12 cellular contexts compared by ENCODE assay signal in the genomic region with DNA sequence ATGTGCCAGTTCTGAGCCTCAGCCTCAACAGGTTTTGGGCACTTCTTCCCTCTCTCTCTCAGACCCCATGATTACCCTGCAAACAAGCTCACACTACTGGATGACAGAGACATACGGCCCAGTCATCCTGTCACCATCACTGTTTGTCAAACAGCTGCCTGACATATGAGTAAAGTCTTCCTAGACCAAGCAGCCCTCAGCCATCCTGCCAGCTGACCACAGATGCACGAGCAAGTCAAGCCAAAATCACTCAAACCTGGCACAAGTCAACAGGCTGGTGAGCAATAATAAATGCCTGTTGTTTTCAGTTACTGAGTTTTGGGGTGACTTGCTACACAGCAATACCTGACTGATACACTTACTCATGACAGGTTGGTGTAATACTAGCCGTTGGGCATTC.
A peak's percentile ranks its signal among the peaks of the same experiment; 100 is the strongest.
DNase-seq lines count a peak whose midpoint lies in the region; ATAC-seq lines count a peak whose summit lies in the region.
"Had no signal": no experiment of that assay in that cellular context is flagged by ENCODE, and none has a peak within 500 bp of the region (broad histone marks: within the 10 kb centered on the region; RNA-seq: fewer than 3 reads in every experiment).

No MANE protein-coding gene starts in this region.

- no peak overlapping the region for H3K27ac Mint-ChIP-seq in activated CD8-positive, alpha-beta memory T cell treated with anti-CD3 and anti-CD28 coated beads, Interleukin-2, amount 10 ng/mL, durations not matched to agents 7 days and 5 days
- no peak overlapping the region for H3K27ac Mint-ChIP-seq in activated naive CD8-positive, alpha-beta T cell treated with anti-CD3 and anti-CD28 coated beads for 36 hours
- H3K27ac Mint-ChIP-seq: activated B cell treated with CpG ODN at 0.5 μM for 24 hours had no signal

- CTCF ChIA-PET in activated CD8-positive, alpha-beta memory T cell treated with anti-CD3 and anti-CD28 coated beads, Interleukin-2, amount 10 ng/mL, durations not matched to agents 7 days and 5 days (lab: Charles Lee): no interaction called here

- peaks cover 4% of the 10 kb centered on the region for H3K27me3 Mint-ChIP-seq in activated CD8-positive, alpha-beta memory T cell treated with anti-CD3 and anti-CD28 coated beads, Interleukin-2, amount 10 ng/mL, durations not matched to agents 7 days and 5 days
- no peaks in the 10 kb centered on the region for H3K27me3 Mint-ChIP-seq in activated naive CD8-positive, alpha-beta T cell treated with anti-CD3 and anti-CD28 coated beads for 36 hours
- H3K27me3 Mint-ChIP-seq: activated B cell treated with CpG ODN at 0.5 μM for 24 hours had no signal

- peaks cover 2% of the 10 kb centered on the region for H3K9me3 Mint-ChIP-seq in activated CD8-positive, alpha-beta memory T cell treated with anti-CD3 and anti-CD28 coated beads, Interleukin-2, amount 10 ng/mL, durations not matched to agents 7 days and 5 days (ENCODE audit: low read depth)
- H3K9me3 Mint-ChIP-seq in activated naive CD8-positive, alpha-beta T cell treated with anti-CD3 and anti-CD28 coated beads for 36 hours: no peaks in the 10 kb centered on the region
- H3K9me3 Mint-ChIP-seq: activated B cell treated with CpG ODN at 0.5 μM for 24 hours had no signal

- no peak overlapping the region for H3K4me3 Mint-ChIP-seq in activated CD8-positive, alpha-beta memory T cell treated with anti-CD3 and anti-CD28 coated beads, Interleukin-2, amount 10 ng/mL, durations not matched to agents 7 days and 5 days
- no peak overlapping the region for H3K4me3 Mint-ChIP-seq in activated naive CD8-positive, alpha-beta T cell treated with anti-CD3 and anti-CD28 coated beads for 36 hours
- H3K4me3 Mint-ChIP-seq: activated B cell treated with CpG ODN at 0.5 μM for 24 hours had no signal

- H3K4me1 Mint-ChIP-seq in activated CD8-positive, alpha-beta memory T cell treated with anti-CD3 and anti-CD28 coated beads, Interleukin-2, amount 10 ng/mL, durations not matched to agents 7 days and 5 days: peaks cover 19% of the 10 kb centered on the region
- peaks cover 26% of the 10 kb centered on the region for H3K4me1 Mint-ChIP-seq in activated naive CD8-positive, alpha-beta T cell treated with anti-CD3 and anti-CD28 coated beads for 36 hours
- H3K4me1 Mint-ChIP-seq: activated B cell treated with CpG ODN at 0.5 μM for 24 hours had no signal

- H3K36me3 Mint-ChIP-seq in activated CD8-positive, alpha-beta memory T cell treated with anti-CD3 and anti-CD28 coated beads, Interleukin-2, amount 10 ng/mL, durations not matched to agents 7 days and 5 days: no peaks in the 10 kb centered on the region
- H3K36me3 Mint-ChIP-seq in activated naive CD8-positive, alpha-beta T cell treated with anti-CD3 and anti-CD28 coated beads for 36 hours: peaks cover 1% of the 10 kb centered on the region

- peak; percentile 75 for ATAC-seq in activated CD8-positive, alpha-beta memory T cell treated with anti-CD3 and anti-CD28 coated beads, Interleukin-2, amount 10 ng/mL, durations not matched to agents 7 days and 5 days
- ATAC-seq in esophagus mucosa (no peak), HG03095 (IDR thresholded peaks at IDR 0.05; ENCODE audit: unreplicated experiment) (no peak), GM21381 (IDR thresholded peaks at IDR 0.05; ENCODE audit: unreplicated experiment) (no peak)

- DNase-seq in activated CD8-positive, alpha-beta memory T cell treated with anti-CD3 and anti-CD28 coated beads, Interleukin-2, amount 10 ng/mL, durations not matched to agents 7 days and 5 days: peak; percentile 73
- no peak for DNase-seq in activated CD8-positive, alpha-beta memory T cell treated with anti-CD3 and anti-CD28 coated beads, Interleukin-2, amount 50 U/mL, for 4 hours
- DNase-seq in HT1080 (ENCODE audit: low read depth): peak; percentile 69
- peak; percentile 42 for DNase-seq in activated naive CD8-positive, alpha-beta T cell treated with anti-CD3 and anti-CD28 coated beads for 36 hours
- DNase-seq in stimulated activated CD4-positive, alpha-beta T cell treated with anti-CD3 and anti-CD28 coated beads, Interleukin-4, amount 100 ng/mL, for 24 hours: peak; percentile 52
- DNase-seq: activated B cell treated with CpG ODN at 0.5 μM for 24 hours, amniotic stem cell, NCI-H146, NCI-H748 treated with DMSO at 0.1 percent for 48 hours had no signal
